In genomic region chr6:32151131-32151884, GRCh38 we compare ENCODE assay signal across 11 cellular contexts. TPM values are rescaled to one million over a fixed set of nuclear protein-coding genes. Genes with fewer than 3 reads are reported as not detected.
DNase-seq lines count a peak whose midpoint lies in the region; ATAC-seq lines count a peak whose summit lies in the region.
"Had no signal": no experiment of that assay in that cellular context is flagged by ENCODE, and none has a peak within 500 bp of the region (broad histone marks: within the 10 kb centered on the region; RNA-seq: fewer than 3 reads in every experiment).

No MANE protein-coding gene starts in this region.

- H3K4me1 ChIP-seq in ACC112 (ENCODE audit: control insufficient read depth, insufficient read depth, low read length, unreplicated experiment) = peaks cover 23% of the 10 kb centered on the region
- H3K4me1 ChIP-seq in HUES6 (ENCODE audit: control insufficient read depth, insufficient read depth, low read length) = peaks cover 44% of the 10 kb centered on the region

- peaks cover 32 to 36% of the 10 kb centered on the region in 2 donors for H3K27me3 Mint-ChIP-seq in natural killer cell treated with Interleukin-12 subunit alpha and Interleukin-12 subunit beta and Interleukin-15 and Interleukin-18, amount 100 ng/mL, for 72 hours

- peaks cover 51 to 64% of the 10 kb centered on the region in 2 donors for H3K4me1 Mint-ChIP-seq in natural killer cell treated with Interleukin-12 subunit alpha and Interleukin-12 subunit beta and Interleukin-15 and Interleukin-18, amount 100 ng/mL, for 72 hours (ENCODE audit: low read depth in 2 of 2)

- no peak overlapping the region for H2AFZ ChIP-seq in ACC112 (ENCODE audit: low read length, unreplicated experiment)

- DNase-seq in natural killer cell treated with Interleukin-12 subunit alpha and Interleukin-12 subunit beta and Interleukin-15 and Interleukin-18, amount 100 ng/mL, for 72 hours (ENCODE audit: low spot score) = no peak
- DNase-seq in SKM-1 (lab: John Stamatoyannopoulos, UW; ENCODE audit: unreplicated experiment) = no peak
- no peak for DNase-seq in DMS79 treated with DMSO at 0.1 percent for 48 hours (lab: John Stamatoyannopoulos, UW)
- no peak for DNase-seq in effector CD4-positive, alpha-beta T cell
- DNase-seq: activated CD4-positive, alpha-beta T cell treated with anti-CD3 and anti-CD28 coated beads, Interleukin-2, amount 50 U/mL, for 48 hours; DMS53; erythroblast had no signal

- H3K36me3 ChIP-seq in ACC112 (ENCODE audit: insufficient read depth, low read length) = no peaks in the 10 kb centered on the region
- H3K36me3 ChIP-seq in HUES6 (ENCODE audit: control insufficient read depth, insufficient read depth, low read length) = peaks cover 7% of the 10 kb centered on the region

- H3K4me3 Mint-ChIP-seq in natural killer cell treated with Interleukin-12 subunit alpha and Interleukin-12 subunit beta and Interleukin-15 and Interleukin-18, amount 100 ng/mL, for 72 hours = peak overlapping the region; percentile 28

- no peak overlapping the region for H3K9ac ChIP-seq in HUES6 (ENCODE audit: low read length)

- H3K9me3 ChIP-seq in HUES6 (ENCODE audit: control insufficient read depth, insufficient read depth, low read depth, low read length) = no peaks in the 10 kb centered on the region

- ATAC-seq in natural killer cell treated with Interleukin-12 subunit alpha and Interleukin-12 subunit beta and Interleukin-15 and Interleukin-18, amount 100 ng/mL, for 72 hours = no peak
- no peak for ATAC-seq in GM19023 (IDR thresholded peaks at IDR 0.05; ENCODE audit: unreplicated experiment)

- no peak overlapping the region for H3K27ac ChIP-seq in ACC112 (ENCODE audit: low read depth, low read length)
- H3K27ac ChIP-seq in HUES6 (ENCODE audit: low read depth, low read length) = no peak overlapping the region
- peak overlapping the region; percentile 89 for H3K27ac ChIP-seq in cingulate gyrus (ENCODE audit: low read depth, low read length)

- H3K36me3 Mint-ChIP-seq in natural killer cell treated with Interleukin-12 subunit alpha and Interleukin-12 subunit beta and Interleukin-15 and Interleukin-18, amount 100 ng/mL, for 72 hours = no peaks in the 10 kb centered on the region

- peaks cover 17% of the 10 kb centered on the region for H3K79me2 ChIP-seq in ACC112 (ENCODE audit: control insufficient read depth, insufficient read depth, low read length, unreplicated experiment)

- H3K9me3 Mint-ChIP-seq in natural killer cell treated with Interleukin-12 subunit alpha and Interleukin-12 subunit beta and Interleukin-15 and Interleukin-18, amount 100 ng/mL, for 72 hours = no peaks in the 10 kb centered on the region

- peak overlapping the region in 1 of 2 donors; percentile 34 for H3K27ac Mint-ChIP-seq in natural killer cell treated with Interleukin-12 subunit alpha and Interleukin-12 subunit beta and Interleukin-15 and Interleukin-18, amount 100 ng/mL, for 72 hours

- no peaks in the 10 kb centered on the region for H3K27me3 ChIP-seq in ACC112 (ENCODE audit: insufficient read depth, low read length)
- H3K27me3 ChIP-seq in HUES6 (ENCODE audit: control insufficient read depth, insufficient read depth, low read length) = peaks cover 36% of the 10 kb centered on the region

- H3K4me3 ChIP-seq in ACC112 (ENCODE audit: low read depth, low read length) = peak overlapping the region; percentile 67
- peak overlapping the region; percentile 49 for H3K4me3 ChIP-seq in HUES6 (ENCODE audit: low read depth, low read length)

RNA-seq across cellular contexts. Expression of gene PRRT1, which starts 0.4 kb away (rescaled TPM):
- total RNA-seq in natural killer cell treated with Interleukin-12 subunit alpha and Interleukin-12 subunit beta and Interleukin-15 and Interleukin-18, amount 100 ng/mL, for 72 hours = under 1 TPM; 0.17 to 0.33 TPM

RNA-seq across cellular contexts. Expression of gene PPT2, which starts 2.6 kb away (rescaled TPM):
- 10 to 100 TPM; 10.8 to 32.3 TPM for total RNA-seq in natural killer cell treated with Interleukin-12 subunit alpha and Interleukin-12 subunit beta and Interleukin-15 and Interleukin-18, amount 100 ng/mL, for 72 hours

RNA-seq across cellular contexts. Expression of gene EGFL8, which starts 13.1 kb away (rescaled TPM):
- 10 to 100 TPM in 1 of 2 donors, 1 to 10 TPM in 1; 8.3 to 15.0 TPM for total RNA-seq in natural killer cell treated with Interleukin-12 subunit alpha and Interleukin-12 subunit beta and Interleukin-15 and Interleukin-18, amount 100 ng/mL, for 72 hours

RNA-seq across cellular contexts. Expression of gene FKBPL, which starts 21.2 kb away (rescaled TPM):
- total RNA-seq in natural killer cell treated with Interleukin-12 subunit alpha and Interleukin-12 subunit beta and Interleukin-15 and Interleukin-18, amount 100 ng/mL, for 72 hours = 1 to 10 TPM; 5.5 to 6.0 TPM

RNA-seq across cellular contexts. Expression of gene ATF6B, which starts 23.3 kb away (rescaled TPM):
- 100 to 1,000 TPM; 125 to 132 TPM for total RNA-seq in natural killer cell treated with Interleukin-12 subunit alpha and Interleukin-12 subunit beta and Interleukin-15 and Interleukin-18, amount 100 ng/mL, for 72 hours
